26 cellular contexts compared by ENCODE assay signal in genomic region chr1:109765483-109765815, GRCh38. TPM values are rescaled to one million over a fixed set of nuclear protein-coding genes. Genes with fewer than 3 reads are reported as not detected.
"Had no signal": no experiment of that assay in that cellular context is flagged by ENCODE, and none has a peak within 500 bp of the region (broad histone marks: within the 10 kb centered on the region; RNA-seq: fewer than 3 reads in every experiment).

No MANE protein-coding gene starts in this region.

- H3K36me3 ChIP-seq: adrenal gland, cardiac muscle cell, esophagus squamous epithelium, neutrophil had no signal

- H3K27me3 ChIP-seq: adrenal gland, cardiac muscle cell, esophagus squamous epithelium, neutrophil had no signal

- DNase-seq: activated B cell treated with CpG ODN at 0.5 μM for 24 hours; activated CD4-positive, alpha-beta T cell treated with anti-CD3 and anti-CD28 coated beads, Interleukin-2, amount 10 ng/mL, durations not matched to agents 7 days and 5 days; activated CD8-positive, alpha-beta memory T cell treated with anti-CD3 and anti-CD28 coated beads for 24 hours; activated T-cell treated with anti-CD3 and anti-CD28 coated beads for 4 hours; effector CD4-positive, alpha-beta T cell; esophagus squamous epithelium; hypothalamus; kidney glomerular epithelial cell; midbrain; retina; stimulated activated CD4-positive, alpha-beta T cell treated with anti-CD3 and anti-CD28 coated beads, Interleukin-2, amount 100 ng/mL, for 48 hours; stimulated activated naive CD4-positive, alpha-beta T cell; substantia nigra; trophoblast cell had no signal

- FAIRE-seq: colon had no signal

- ATAC-seq: activated T-helper 17 cell treated with anti-CD3 and anti-CD28 coated beads, Interleukin-2, amount 50 U/mL, for 72 hours; naive thymus-derived CD4-positive, alpha-beta T cell; T-helper 17 cell had no signal

- H3K4me1 Mint-ChIP-seq: activated B cell treated with CpG ODN at 0.5 μM for 24 hours; activated CD4-positive, alpha-beta T cell treated with anti-CD3 and anti-CD28 coated beads, Interleukin-2, amount 10 ng/mL, durations not matched to agents 7 days and 5 days; activated naive CD4-positive, alpha-beta T cell treated with anti-CD3 and anti-CD28 coated beads, Interleukin-2, amount 50 U/mL, for 24 hours had no signal

- H3K27ac ChIP-seq: adrenal gland, cardiac muscle cell, esophagus squamous epithelium, neutrophil had no signal

- H3K4me3 ChIP-seq: adrenal gland, cardiac muscle cell, esophagus squamous epithelium, lung had no signal

- H3K36me3 Mint-ChIP-seq: activated naive CD4-positive, alpha-beta T cell treated with anti-CD3 and anti-CD28 coated beads, Interleukin-2, amount 50 U/mL, for 24 hours; naive thymus-derived CD4-positive, alpha-beta T cell had no signal

- H3K27ac Mint-ChIP-seq: activated B cell treated with CpG ODN at 0.5 μM for 24 hours; activated CD4-positive, alpha-beta T cell treated with anti-CD3 and anti-CD28 coated beads, Interleukin-2, amount 10 ng/mL, durations not matched to agents 7 days and 5 days; activated naive CD4-positive, alpha-beta T cell treated with anti-CD3 and anti-CD28 coated beads, Interleukin-2, amount 50 U/mL, for 24 hours; activated T-helper 17 cell treated with anti-CD3 and anti-CD28 coated beads, Interleukin-2, amount 50 U/mL, for 72 hours; naive thymus-derived CD4-positive, alpha-beta T cell; T-helper 17 cell had no signal

- H3K9me3 ChIP-seq: adrenal gland, esophagus squamous epithelium, neutrophil had no signal

- H3K27me3 Mint-ChIP-seq: activated naive CD4-positive, alpha-beta T cell treated with anti-CD3 and anti-CD28 coated beads, Interleukin-2, amount 50 U/mL, for 24 hours had no signal

- H3K4me3 Mint-ChIP-seq: activated B cell treated with CpG ODN at 0.5 μM for 24 hours; activated CD4-positive, alpha-beta T cell treated with anti-CD3 and anti-CD28 coated beads, Interleukin-2, amount 10 ng/mL, durations not matched to agents 7 days and 5 days; activated naive CD4-positive, alpha-beta T cell treated with anti-CD3 and anti-CD28 coated beads, Interleukin-2, amount 50 U/mL, for 24 hours; activated T-helper 17 cell treated with anti-CD3 and anti-CD28 coated beads, Interleukin-2, amount 50 U/mL, for 72 hours; naive thymus-derived CD4-positive, alpha-beta T cell; T-helper 17 cell had no signal

- H3K9me3 Mint-ChIP-seq: activated B cell treated with CpG ODN at 0.5 μM for 24 hours; activated CD4-positive, alpha-beta T cell treated with anti-CD3 and anti-CD28 coated beads, Interleukin-2, amount 10 ng/mL, durations not matched to agents 7 days and 5 days; activated naive CD4-positive, alpha-beta T cell treated with anti-CD3 and anti-CD28 coated beads, Interleukin-2, amount 50 U/mL, for 24 hours; activated T-helper 17 cell treated with anti-CD3 and anti-CD28 coated beads, Interleukin-2, amount 50 U/mL, for 72 hours had no signal

RNA-seq across cellular contexts. Expression of gene EPS8L3, which starts 1.7 kb away (rescaled TPM):
- total RNA-seq: activated B cell treated with CpG ODN at 0.5 μM for 24 hours; activated CD4-positive, alpha-beta T cell treated with anti-CD3 and anti-CD28 coated beads, Interleukin-2, amount 10 ng/mL, durations not matched to agents 7 days and 5 days; activated T-helper 17 cell treated with anti-CD3 and anti-CD28 coated beads, Interleukin-2, amount 50 U/mL, for 72 hours; cardiac muscle cell; endothelial cell of umbilical vein; fibroblast of villous mesenchyme; glomerular endothelial cell; naive thymus-derived CD4-positive, alpha-beta T cell; T-helper 17 cell had no signal
- polyA plus RNA-seq: endothelial cell of umbilical vein; naive thymus-derived CD4-positive, alpha-beta T cell had no signal

RNA-seq across cellular contexts. Expression of gene GSTM5, which starts 53.4 kb away (rescaled TPM):
- total RNA-seq: activated T-helper 17 cell treated with anti-CD3 and anti-CD28 coated beads, Interleukin-2, amount 50 U/mL, for 72 hours; glomerular endothelial cell had no signal
- polyA plus RNA-seq: cardiac muscle cell; naive thymus-derived CD4-positive, alpha-beta T cell had no signal
